24 cellular contexts compared by ENCODE assay signal in the genomic region with DNA sequence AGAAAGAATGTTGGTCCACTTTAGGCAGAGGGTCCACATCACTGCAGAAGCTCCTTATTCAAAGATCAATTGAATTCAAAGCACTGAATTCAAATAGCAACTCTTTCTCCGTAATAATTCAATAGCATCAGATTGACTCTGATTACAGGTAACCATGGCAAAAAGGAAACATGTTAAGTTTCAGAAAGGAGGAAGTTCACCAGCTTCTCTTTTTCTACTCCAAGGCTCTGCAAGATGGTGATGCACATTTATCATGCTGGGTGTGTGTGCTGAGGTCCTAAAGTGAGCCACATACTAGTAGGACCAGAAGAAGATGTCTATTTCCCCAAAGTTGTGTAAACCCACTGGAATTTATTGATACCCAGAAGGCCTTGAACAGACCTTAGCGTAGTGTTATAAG. TPM values are rescaled to one million over a fixed set of nuclear protein-coding genes. Genes with fewer than 3 reads are reported as not detected.
"Had no signal": no experiment of that assay in that cellular context is flagged by ENCODE, and none has a peak within 500 bp of the region (broad histone marks: within the 10 kb centered on the region; RNA-seq: fewer than 3 reads in every experiment).

No MANE protein-coding gene starts in this region.

- H3K4me3 Mint-ChIP-seq: activated CD4-positive, alpha-beta memory T cell treated with anti-CD3 and anti-CD28 coated beads, Interleukin-2, amount 10 ng/mL, durations not matched to agents 7 days and 5 days; activated CD8-positive, alpha-beta memory T cell treated with anti-CD3 and anti-CD28 coated beads, Interleukin-2, amount 10 ng/mL, durations not matched to agents 7 days and 5 days; activated naive CD8-positive, alpha-beta T cell treated with anti-CD3 and anti-CD28 coated beads for 36 hours; dendritic cell treated with granulocyte-macrophage colony-stimulating factor and Interleukin-4, amounts not matched to agents 40 ng/mL and 50 ng/mL, for 4 days; immature natural killer cell; naive thymus-derived CD4-positive, alpha-beta T cell; stimulated activated naive CD8-positive, alpha-beta T cell treated with anti-CD3 and anti-CD28 coated beads, Interleukin-15, Interleukin-2, amounts not matched to agents 100 ng/mL and 50 ng/mL, for 24 hours; WTC11 had no signal

- H3K27me3 ChIP-seq: cardiac muscle cell, gastrocnemius medialis, transverse colon, uterus had no signal

- ATAC-seq: activated CD8-positive, alpha-beta memory T cell treated with anti-CD3 and anti-CD28 coated beads, Interleukin-2, amount 10 ng/mL, durations not matched to agents 7 days and 5 days; esophagus mucosa; gastrocnemius medialis; left ventricle myocardium superior; naive thymus-derived CD4-positive, alpha-beta T cell; psoas muscle; right cardiac atrium; WTC11 had no signal

- H3K4me1 ChIP-seq: gastrocnemius medialis, suprapubic skin, transverse colon, uterus had no signal

- H3K27ac ChIP-seq: cardiac muscle cell, gastrocnemius medialis, psoas muscle, suprapubic skin, transverse colon, uterus had no signal

- H3K36me3 ChIP-seq: cardiac muscle cell, gastrocnemius medialis, suprapubic skin, transverse colon, uterus had no signal

- H3K9me3 ChIP-seq: gastrocnemius medialis, psoas muscle, suprapubic skin, transverse colon, uterus had no signal

- H3K27ac Mint-ChIP-seq: activated CD4-positive, alpha-beta memory T cell treated with anti-CD3 and anti-CD28 coated beads, Interleukin-2, amount 10 ng/mL, durations not matched to agents 7 days and 5 days; activated CD8-positive, alpha-beta memory T cell treated with anti-CD3 and anti-CD28 coated beads, Interleukin-2, amount 10 ng/mL, durations not matched to agents 7 days and 5 days; activated naive CD8-positive, alpha-beta T cell treated with anti-CD3 and anti-CD28 coated beads for 36 hours; dendritic cell treated with granulocyte-macrophage colony-stimulating factor and Interleukin-4, amounts not matched to agents 40 ng/mL and 50 ng/mL, for 4 days; immature natural killer cell; naive thymus-derived CD4-positive, alpha-beta T cell; stimulated activated naive CD8-positive, alpha-beta T cell treated with anti-CD3 and anti-CD28 coated beads, Interleukin-15, Interleukin-2, amounts not matched to agents 100 ng/mL and 50 ng/mL, for 24 hours; WTC11 had no signal

- H3K9me3 Mint-ChIP-seq: activated CD4-positive, alpha-beta memory T cell treated with anti-CD3 and anti-CD28 coated beads, Interleukin-2, amount 10 ng/mL, durations not matched to agents 7 days and 5 days; activated naive CD8-positive, alpha-beta T cell treated with anti-CD3 and anti-CD28 coated beads for 36 hours; dendritic cell treated with granulocyte-macrophage colony-stimulating factor and Interleukin-4, amounts not matched to agents 40 ng/mL and 50 ng/mL, for 4 days; immature natural killer cell; naive thymus-derived CD4-positive, alpha-beta T cell; stimulated activated naive CD8-positive, alpha-beta T cell treated with anti-CD3 and anti-CD28 coated beads, Interleukin-15, Interleukin-2, amounts not matched to agents 100 ng/mL and 50 ng/mL, for 24 hours; WTC11 had no signal

- DNase-seq: activated CD4-positive, alpha-beta memory T cell treated with anti-CD3 and anti-CD28 coated beads, Interleukin-2, amount 10 ng/mL, durations not matched to agents 7 days and 5 days; activated CD4-positive, alpha-beta T cell treated with anti-CD3 and anti-CD28 coated beads for 4 hours; activated CD8-positive, alpha-beta memory T cell treated with anti-CD3 and anti-CD28 coated beads, Interleukin-2, amount 10 ng/mL, durations not matched to agents 7 days and 5 days; activated naive CD8-positive, alpha-beta T cell treated with anti-CD3 and anti-CD28 coated beads for 36 hours; amniotic stem cell; effector CD8-positive, alpha-beta T cell; gastrocnemius medialis; head of caudate nucleus; immature natural killer cell; left ventricle myocardium superior; naive thymus-derived CD4-positive, alpha-beta T cell; psoas muscle; right cardiac atrium; transverse colon; uterus had no signal

- H3K4me1 Mint-ChIP-seq: activated CD4-positive, alpha-beta memory T cell treated with anti-CD3 and anti-CD28 coated beads, Interleukin-2, amount 10 ng/mL, durations not matched to agents 7 days and 5 days; activated CD8-positive, alpha-beta memory T cell treated with anti-CD3 and anti-CD28 coated beads, Interleukin-2, amount 10 ng/mL, durations not matched to agents 7 days and 5 days; activated naive CD8-positive, alpha-beta T cell treated with anti-CD3 and anti-CD28 coated beads for 36 hours; immature natural killer cell; naive thymus-derived CD4-positive, alpha-beta T cell; WTC11 had no signal

- H3K36me3 Mint-ChIP-seq: activated CD8-positive, alpha-beta memory T cell treated with anti-CD3 and anti-CD28 coated beads, Interleukin-2, amount 10 ng/mL, durations not matched to agents 7 days and 5 days; activated naive CD8-positive, alpha-beta T cell treated with anti-CD3 and anti-CD28 coated beads for 36 hours; immature natural killer cell; naive thymus-derived CD4-positive, alpha-beta T cell; WTC11 had no signal

- H3K4me3 ChIP-seq: cardiac muscle cell, gastrocnemius medialis, psoas muscle, suprapubic skin, transverse colon, uterus had no signal

RNA-seq across cellular contexts. Expression of a gene that starts 18.0 kb away (rescaled TPM):
- total RNA-seq: activated naive CD8-positive, alpha-beta T cell treated with anti-CD3 and anti-CD28 coated beads for 36 hours; chondrocyte; left ventricle myocardium superior; naive thymus-derived CD4-positive, alpha-beta T cell; osteocyte; right cardiac atrium; skeletal muscle tissue; uterus had no signal
